In genomic region chrX:141044246-141044645, GRCh38 we compare ENCODE assay signal across 5 cellular contexts. TPM values are rescaled to one million over a fixed set of nuclear protein-coding genes. Genes with fewer than 3 reads are reported as not detected.
"Had no signal": no experiment of that assay in that cellular context is flagged by ENCODE, and none has a peak within 500 bp of the region (broad histone marks: within the 10 kb centered on the region; RNA-seq: fewer than 3 reads in every experiment).

No MANE protein-coding gene starts in this region.

RNA-seq across cellular contexts. Expression of gene SPANXB1, which starts 41.9 kb away (rescaled TPM):
- total RNA-seq: GM23338, H1, H9, HT-29, IMR-90 had no signal
- polyA plus RNA-seq: IMR-90 had no signal
